14 cellular contexts compared by ENCODE assay signal in the genomic region with DNA sequence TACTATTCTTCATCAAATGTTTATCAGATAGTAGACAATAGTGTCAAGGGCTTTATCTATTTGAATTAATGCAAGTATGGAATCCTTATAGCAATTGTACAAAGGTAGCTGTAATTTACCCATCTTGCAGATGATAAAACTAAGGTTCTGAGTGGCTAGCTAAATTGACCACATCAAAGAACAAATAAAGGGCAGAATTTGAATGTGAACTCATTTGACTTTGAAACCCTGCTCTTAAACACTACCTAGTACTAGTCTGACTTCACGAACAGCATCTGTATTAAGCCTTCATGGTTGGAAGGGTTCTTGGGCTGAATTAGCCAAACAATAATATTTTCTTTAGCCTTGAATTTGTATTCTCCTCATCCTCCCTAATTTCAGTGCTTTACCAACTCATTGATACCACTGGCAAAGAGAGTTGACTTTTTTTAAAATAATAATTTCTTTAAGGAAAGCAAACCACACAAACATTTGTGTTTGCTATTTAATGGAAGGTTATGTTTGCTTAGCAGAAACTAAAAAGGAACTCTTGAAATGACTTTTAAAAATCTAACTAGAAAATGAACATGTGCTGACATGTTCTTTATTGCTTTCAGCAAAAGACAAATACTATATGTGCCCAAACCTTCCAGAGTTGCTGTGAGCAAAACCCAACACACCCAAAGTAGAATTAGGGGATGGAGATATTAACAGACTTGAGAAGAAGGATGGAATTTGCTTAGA.
"Had no signal": no experiment of that assay in that cellular context is flagged by ENCODE, and none has a peak within 500 bp of the region (broad histone marks: within the 10 kb centered on the region; RNA-seq: fewer than 3 reads in every experiment).

No MANE protein-coding gene starts in this region.

- H3K27ac ChIP-seq: adrenal gland, dorsolateral prefrontal cortex, tibial artery, uterus had no signal

- H3K4me3 ChIP-seq: adrenal gland, dorsolateral prefrontal cortex, tibial artery, uterus had no signal

- H3K27me3 ChIP-seq: adrenal gland, dorsolateral prefrontal cortex, tibial artery, uterus had no signal

- H3K36me3 ChIP-seq: adrenal gland, tibial artery, uterus had no signal

- DNase-seq: activated CD4-positive, alpha-beta memory T cell treated with anti-CD3 and anti-CD28 coated beads, Interleukin-2, amount 10 ng/mL, durations not matched to agents 7 days and 5 days; activated CD4-positive, alpha-beta T cell treated with anti-CD3 and anti-CD28 coated beads for 4 hours; activated effector memory CD4-positive, alpha-beta T cell treated with anti-CD3 and anti-CD28 coated beads, Interleukin-2, amount 50 U/mL, for 16 hours; activated T-cell treated with anti-CD3 and anti-CD28 coated beads, Interleukin-2, amount 50 U/mL, for 48 hours; adrenal gland; dorsolateral prefrontal cortex; endodermal cell; head of caudate nucleus; nucleus accumbens; tibial artery; uterus had no signal

- H3K9me3 ChIP-seq: adrenal gland, tibial artery, uterus had no signal

- ATAC-seq: natural killer cell treated with Interleukin-12 subunit alpha and Interleukin-12 subunit beta and Interleukin-15 and Interleukin-18, amount 100 ng/mL, for 72 hours; stimulated activated effector memory CD8-positive, alpha-beta T cell treated with anti-CD3 and anti-CD28 coated beads, Interleukin-12 subunit alpha, Interleukin-12 subunit beta, amount 100 ng/mL, for 72 hours; WTC11 had no signal
